25 cellular contexts compared by ENCODE assay signal in genomic region chr10:125407557-125407956, GRCh38.
"Had no signal": no experiment of that assay in that cellular context is flagged by ENCODE, and none has a peak within 500 bp of the region (broad histone marks: within the 10 kb centered on the region; RNA-seq: fewer than 3 reads in every experiment).

No MANE protein-coding gene starts in this region.

- H3K27me3 ChIP-seq: esophagus muscularis mucosa, neutrophil, sigmoid colon, testis had no signal

- H3K9ac ChIP-seq: parathyroid adenoma had no signal

- H3K36me3 ChIP-seq: esophagus muscularis mucosa, neutrophil, sigmoid colon, tibial artery had no signal

- H3K79me2 ChIP-seq: parathyroid adenoma had no signal

- ATAC-seq: left lobe of liver; natural killer cell treated with Interleukin-12 subunit alpha and Interleukin-12 subunit beta and Interleukin-15 and Interleukin-18, amount 100 ng/mL, for 72 hours; right cardiac atrium; stimulated activated memory B cell treated with anti-CD40 and anti-IgM and Interleukin-4, amounts not matched to agents 10 μg/mL and 1 μg/mL and 100 μg/mL, for 72 hours; stimulated activated naive CD8-positive, alpha-beta T cell treated with anti-CD3 and anti-CD28 coated beads, Interleukin-15, Interleukin-2, amounts not matched to agents 100 U/mL and 50 U/mL, for 24 hours had no signal

- H3K27ac ChIP-seq: esophagus muscularis mucosa, neutrophil, parathyroid adenoma, sigmoid colon, testis, tibial artery had no signal

- H2AFZ ChIP-seq: parathyroid adenoma had no signal

- H3K9me3 ChIP-seq: mucosa of descending colon, neutrophil, testis, tibial artery had no signal

- H3K4me1 ChIP-seq: esophagus muscularis mucosa, parathyroid adenoma, sigmoid colon, testis, tibial artery had no signal

- FAIRE-seq: colon, kidney had no signal

- H3K4me3 ChIP-seq: esophagus muscularis mucosa, lung, mucosa of descending colon, sigmoid colon, testis, tibial artery had no signal

- DNase-seq: effector CD8-positive, alpha-beta T cell; endodermal cell; foreskin melanocyte; glutamatergic neuron; hypothalamus; immature natural killer cell; kidney; mesenchymal stem cell; naive B cell; right cardiac atrium; sigmoid colon; stimulated activated CD4-positive, alpha-beta T cell treated with anti-CD3 and anti-CD28 coated beads, Interleukin-4, amount 100 ng/mL, for 4 hours; stimulated activated naive CD8-positive, alpha-beta T cell treated with anti-CD3 and anti-CD28 coated beads, Interleukin-15, Interleukin-2, amounts not matched to agents 100 U/mL and 50 U/mL, for 24 hours; substantia nigra; testis; tibial artery had no signal
